Comparison of ENCODE assay signal across 8 cellular contexts in the genomic region with DNA sequence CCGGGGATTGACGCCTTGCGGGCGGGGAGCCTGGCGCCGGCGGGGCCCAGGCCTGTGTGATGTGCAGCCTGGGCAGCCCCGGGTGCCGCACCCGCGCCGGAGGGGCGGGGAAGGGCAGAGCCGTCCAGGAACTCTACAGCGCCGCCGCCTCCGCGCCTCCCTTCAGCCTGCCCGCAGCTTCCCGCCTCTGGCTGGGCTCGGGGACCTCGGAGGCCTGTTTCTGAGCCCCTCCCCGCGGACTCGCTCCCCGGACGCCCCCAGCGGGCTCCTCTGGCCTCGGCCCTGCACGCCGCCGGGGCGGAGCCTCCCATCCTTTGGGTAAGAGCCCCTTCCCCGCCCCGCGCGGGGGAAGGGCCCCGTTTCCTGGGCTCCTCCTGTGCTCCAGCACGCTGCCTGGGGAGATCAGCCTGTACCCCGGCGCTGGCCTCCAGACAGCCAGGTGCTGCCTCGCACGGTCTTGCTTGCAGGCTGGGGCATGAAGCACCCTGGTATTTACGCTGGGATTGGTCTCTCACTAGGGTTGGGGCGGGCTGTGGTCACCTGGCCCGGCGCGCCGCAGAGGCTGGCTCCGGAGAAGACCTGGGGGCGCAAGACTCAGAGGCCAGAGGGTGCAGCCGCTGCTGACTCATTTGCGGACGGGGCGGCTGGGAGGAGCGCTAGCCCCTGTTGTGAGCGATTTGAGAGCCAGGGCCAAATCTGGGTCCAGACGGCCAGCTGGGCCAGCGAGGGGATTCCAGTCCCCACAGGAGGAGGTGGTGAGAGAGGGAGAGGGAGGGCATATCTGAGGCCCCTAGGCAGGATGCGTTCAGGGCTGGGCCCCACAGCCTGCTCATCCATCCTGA. TPM values are rescaled to one million over a fixed set of nuclear protein-coding genes. Genes with fewer than 3 reads are reported as not detected.
DNase-seq lines count a peak whose midpoint lies in the region; ATAC-seq and TF ChIP-seq lines count a peak whose summit lies in the region.

No MANE protein-coding gene starts in this region.

- H3K36me3 ChIP-seq in MG63 (no peaks in the 10 kb centered on the region), right atrium auricular region (no peaks in the 10 kb centered on the region)

- H3K27ac ChIP-seq in angular gyrus (ENCODE audit: low read depth, low read length) (peak overlapping the region; percentile 52), right atrium auricular region (peak overlapping the region; percentile 54 to 82)

- TF ChIP-seq CTCF in right atrium auricular region (IDR thresholded peaks at IDR 0.05): peak in 1 of 2 donors; percentile 51

- peak; percentile 78 for DNase-seq in DMS153 (lab: John Stamatoyannopoulos, UW)
- DNase-seq in MG63: peak; percentile 84
- DNase-seq in T follicular helper cell (ENCODE audit: low read depth): peak; percentile 14
- DNase-seq in right atrium auricular region (ENCODE audit: low spot score): no peak
- DNase-seq in renal cortical epithelial cell (ENCODE audit: low read depth): peak; percentile 47

- H3K27me3 ChIP-seq in MG63: no peaks in the 10 kb centered on the region
- H3K27me3 ChIP-seq in right atrium auricular region: no peaks in the 10 kb centered on the region

- ATAC-seq in GM21825 (IDR thresholded peaks at IDR 0.05; ENCODE audit: unreplicated experiment) (peak; percentile 57), HG03469 (IDR thresholded peaks at IDR 0.05; ENCODE audit: unreplicated experiment) (no peak)

- H3K4me1 ChIP-seq in right atrium auricular region: peaks cover 0 to 26% of the 10 kb centered on the region in 2 donors

- no peaks in the 10 kb centered on the region for H3K9me3 ChIP-seq in MG63
- no peaks in the 10 kb centered on the region for H3K9me3 ChIP-seq in right atrium auricular region

- peak overlapping the region; percentile 51 for H3K4me3 ChIP-seq in MG63
- peak overlapping the region; percentile 32 to 59 for H3K4me3 ChIP-seq in right atrium auricular region

RNA-seq across cellular contexts. Expression of a gene that starts 5.7 kb away (rescaled TPM):
- total RNA-seq in MG63 (2014; rRNA removed; shearing (Covaris generic); ENCODE audit: low replicate concordance): 1.4 and 2.5 TPM in 2 replicates
- total RNA-seq in right atrium auricular region (10 to 100 TPM in 1 of 2 donors, 1 to 10 TPM in 1; 9.1 to 27.0 TPM), renal cortical epithelial cell (1.4 and 2.4 TPM in 2 replicates)
